8 cellular contexts compared by ENCODE assay signal in the genomic region with DNA sequence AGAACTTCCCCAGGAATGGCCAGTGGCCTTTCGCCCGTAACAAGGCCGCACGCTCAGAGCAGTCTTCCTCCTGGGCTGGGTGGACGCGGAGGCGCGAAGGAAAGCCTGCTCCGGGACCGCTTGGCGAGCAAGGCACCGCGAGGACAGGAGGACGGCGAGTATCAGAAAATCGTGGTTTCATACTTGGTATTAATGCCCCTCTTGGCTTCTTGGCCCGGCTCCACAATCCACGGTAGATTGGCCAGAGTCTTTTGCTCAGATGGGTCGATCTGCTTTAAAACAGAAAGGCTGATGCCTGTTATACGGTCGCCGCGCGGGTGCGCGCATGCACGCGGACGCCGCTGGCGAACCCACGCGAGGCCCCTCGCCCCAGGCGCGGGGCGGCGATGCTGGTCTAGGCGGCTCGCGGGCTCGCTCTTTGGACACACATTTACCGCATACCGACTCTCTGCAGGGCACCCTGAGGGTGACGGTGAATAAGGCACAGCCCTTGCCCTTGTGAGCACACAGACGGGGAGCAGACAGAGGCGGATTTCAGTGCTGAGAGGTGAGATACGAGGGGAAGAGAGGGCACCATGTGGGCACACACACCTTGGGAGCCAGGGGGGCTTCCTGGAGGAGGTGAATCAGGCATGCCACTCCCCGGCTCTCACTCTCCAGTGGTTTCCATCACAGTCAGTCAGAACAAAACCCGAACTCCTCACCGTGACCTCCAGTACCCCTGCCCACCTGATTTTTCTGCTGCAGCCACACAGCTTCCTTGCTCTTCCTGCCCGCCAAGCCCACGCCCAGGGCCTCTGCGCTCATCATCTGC.
DNase-seq lines count a peak whose midpoint lies in the region; ATAC-seq and TF ChIP-seq lines count a peak whose summit lies in the region.

No MANE protein-coding gene starts in this region.

- H3K4me1 ChIP-seq in Peyer's patch (peaks cover 0 to 9% (median 0%) of the 10 kb centered on the region in 4 donors), mesodermal cell (ENCODE audit: control insufficient read depth, insufficient read depth, low read length, poor library complexity, severe bottlenecking) (peaks cover 3% of the 10 kb centered on the region), tibial nerve (peaks cover 0 to 14% (median 0%) of the 10 kb centered on the region in 4 donors)

- H3K27me3 ChIP-seq in Peyer's patch (no peaks in the 10 kb centered on the region), tibial nerve (peaks cover 0 to 9% of the 10 kb centered on the region in 2 donors)

- no peak for ATAC-seq in GM18870 (IDR thresholded peaks at IDR 0.05; ENCODE audit: unreplicated experiment)

- 50 to 63% methylated on average over 50 to 54 of the region's 54 CpGs for WGBS in mesodermal cell (ENCODE audit: insufficient coverage in 2 of 2), 2 experiments
- 10 to 12% methylated on average over 47 to 48 of the region's 54 CpGs for WGBS in tibial nerve, 2 donors

- TF ChIP-seq CTCF in Peyer's patch (IDR thresholded peaks at IDR 0.05) (no peak), coronary artery (IDR thresholded peaks at IDR 0.05) (no peak), tibial nerve (IDR thresholded peaks at IDR 0.05) (no peak)

- no peak for TF ChIP-seq EP300 in tibial nerve (IDR thresholded peaks at IDR 0.05)

- H3K9me3 ChIP-seq in Peyer's patch = no peaks in the 10 kb centered on the region
- H3K9me3 ChIP-seq in mesodermal cell (ENCODE audit: control insufficient read depth, low read length) = no peaks in the 10 kb centered on the region
- H3K9me3 ChIP-seq in tibial nerve = no peaks in the 10 kb centered on the region

- peak; percentile 65 for DNase-seq in activated CD8-positive, alpha-beta memory T cell treated with anti-CD3 and anti-CD28 coated beads for 24 hours
- no peak for DNase-seq in activated CD8-positive, alpha-beta memory T cell treated with anti-CD3 and anti-CD28 coated beads, Interleukin-2, amount 50 U/mL, for 4 hours
- no peak for DNase-seq in Peyer's patch
- DNase-seq in coronary artery (ENCODE audit: low spot score) = no peak
- no peak for DNase-seq in tibial nerve (ENCODE audit: low spot score in 2 of 2)
- no peak for DNase-seq in SIG-M5 (lab: John Stamatoyannopoulos, UW)

- H3K4me3 ChIP-seq in Peyer's patch (peak overlapping the region; percentile 26 to 52 (median 42)), coronary artery (peak overlapping the region; percentile 77), mesodermal cell (ENCODE audit: extremely low read depth, insufficient read depth, low read length, poor library complexity, severe bottlenecking) (peak overlapping the region; percentile 24), tibial nerve (peak overlapping the region; percentile 15 to 60 (median 34))

- H3K36me3 ChIP-seq in Peyer's patch (no peaks in the 10 kb centered on the region), mesodermal cell (ENCODE audit: control insufficient read depth, insufficient read depth, low read length) (no peaks in the 10 kb centered on the region), tibial nerve (peaks cover 0 to 13% (median 0%) of the 10 kb centered on the region in 3 donors)

- peak overlapping the region in 1 of 4 donors; percentile 42 for H3K27ac ChIP-seq in Peyer's patch
- H3K27ac ChIP-seq in coronary artery = no peak overlapping the region
- no peak overlapping the region for H3K27ac ChIP-seq in mesodermal cell (ENCODE audit: low read depth, low read length, severe bottlenecking)
- no peak overlapping the region for H3K27ac ChIP-seq in tibial nerve

- TF ChIP-seq POLR2A in Peyer's patch (IDR thresholded peaks at IDR 0.05) (no peak), tibial nerve (IDR thresholded peaks at IDR 0.05) (no peak)

Comparison
In these comparisons a context has a peak if more than half of its experiments do, and no peak if none do; other contexts are left out.
1. H3K4me3 ChIP-seq: peak in every context shown above with its lines; median percentile 77 in coronary artery; 42 in Peyer's patch; 34 in tibial nerve; 24 in mesodermal cell.